In the genomic region with DNA sequence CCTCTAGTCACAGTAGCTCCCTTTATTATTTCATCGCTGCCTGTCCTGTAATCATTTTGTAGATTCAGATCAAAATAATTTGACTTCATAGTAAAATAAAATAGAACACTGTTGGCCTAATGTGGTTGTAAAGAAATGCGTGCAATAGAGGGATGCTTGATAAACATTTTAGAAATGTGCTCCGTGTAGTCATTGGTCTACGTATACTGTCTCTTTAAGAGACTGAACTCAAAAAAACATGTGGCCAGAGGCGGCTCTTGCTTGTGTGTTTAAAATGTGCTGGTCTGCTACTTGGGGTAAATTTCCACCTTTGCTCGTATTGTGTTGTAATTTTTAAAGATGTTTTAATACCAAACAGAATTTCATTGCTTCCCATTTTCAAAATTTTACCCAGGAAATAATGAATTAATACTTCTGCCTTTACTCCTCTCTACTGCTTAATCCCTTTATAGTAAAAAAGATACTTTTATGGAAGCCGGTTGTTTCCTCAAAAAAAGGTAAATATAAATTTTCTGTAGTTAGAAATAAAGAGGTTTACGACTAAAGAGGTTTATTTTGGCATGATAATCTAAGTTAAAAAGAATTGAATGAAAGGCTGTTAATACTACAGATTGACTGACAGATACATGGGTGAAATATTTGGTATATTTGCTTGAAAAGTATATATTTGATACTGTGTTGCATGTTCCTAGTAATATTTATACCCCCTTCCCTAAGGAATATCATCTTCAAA, we compare ENCODE assay signal across 1 cellular context.
A peak's percentile ranks its signal among the peaks of the same experiment; 100 is the strongest.
TF ChIP-seq lines count a peak whose summit lies in the region.

No MANE protein-coding gene starts in this region.

TF ChIP-seq in SK-N-SH, 30 proteins besides CTCF, POLR2A, EP300 and RAD21 (continued from another document):
- TF ChIP-seq TEAD4 (IDR thresholded peaks at IDR 0.05; ENCODE audit: borderline replicate concordance, insufficient read depth) (no peak), TAF1 (IDR thresholded peaks at IDR 0.05; ENCODE audit: borderline replicate concordance, low read depth, low read length) (no peak), TCF12 (IDR thresholded peaks at IDR 0.05) (no peak), NFIC (IDR thresholded peaks at IDR 0.05; ENCODE audit: borderline replicate concordance) (no peak), MXI1 (IDR thresholded peaks at IDR 0.05; ENCODE audit: low read depth, low read length) (peak; percentile 88)
- TF ChIP-seq, protein P1, sequence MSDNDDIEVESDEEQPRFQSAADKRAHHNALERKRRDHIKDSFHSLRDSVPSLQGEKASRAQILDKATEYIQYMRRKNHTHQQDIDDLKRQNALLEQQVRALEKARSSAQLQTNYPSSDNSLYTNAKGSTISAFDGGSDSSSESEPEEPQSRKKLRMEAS (IDR thresholded peaks at IDR 0.05; ENCODE audit: low read depth), result peak; percentile 72; the same call in 1 of the 2 replicates
- TF ChIP-seq, protein P2, sequence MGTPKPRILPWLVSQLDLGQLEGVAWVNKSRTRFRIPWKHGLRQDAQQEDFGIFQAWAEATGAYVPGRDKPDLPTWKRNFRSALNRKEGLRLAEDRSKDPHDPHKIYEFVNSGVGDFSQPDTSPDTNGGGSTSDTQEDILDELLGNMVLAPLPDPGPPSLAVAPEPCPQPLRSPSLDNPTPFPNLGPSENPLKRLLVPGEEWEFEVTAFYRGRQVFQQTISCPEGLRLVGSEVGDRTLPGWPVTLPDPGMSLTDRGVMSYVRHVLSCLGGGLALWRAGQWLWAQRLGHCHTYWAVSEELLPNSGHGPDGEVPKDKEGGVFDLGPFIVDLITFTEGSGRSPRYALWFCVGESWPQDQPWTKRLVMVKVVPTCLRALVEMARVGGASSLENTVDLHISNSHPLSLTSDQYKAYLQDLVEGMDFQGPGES (IDR thresholded peaks at IDR 0.05; ENCODE audit: low read depth, low read length), result no peak
TF ChIP-seq in SK-N-SH: peak in this region for 3.
